In genomic region chr16:28179354-28179753, GRCh38 we compare ENCODE assay signal across 15 cellular contexts. TPM values are rescaled to one million over a fixed set of nuclear protein-coding genes. Genes with fewer than 3 reads are reported as not detected.
DNase-seq lines count a peak whose midpoint lies in the region; ATAC-seq and TF ChIP-seq lines count a peak whose summit lies in the region.
"Had no signal": no experiment of that assay in that cellular context is flagged by ENCODE, and none has a peak within 500 bp of the region (broad histone marks: within the 10 kb centered on the region; RNA-seq: fewer than 3 reads in every experiment).

No MANE protein-coding gene starts in this region.

- intact Hi-C loops in activated CD4-positive, alpha-beta memory T cell treated with anti-CD3 and anti-CD28 coated beads for 36 hours (cut with micrococcal nuclease), result no loop called here

- peak; percentile 28 for DNase-seq in A172 (ENCODE audit: low spot score)
- DNase-seq in GM12865 (ENCODE audit: low read depth), result peak; percentile 38
- no peak for DNase-seq in activated CD4-positive, alpha-beta memory T cell treated with anti-CD3 and anti-CD28 coated beads for 36 hours
- no peak for DNase-seq in immature natural killer cell
- no peak for DNase-seq in COLO668 (lab: John Stamatoyannopoulos, UW; ENCODE audit: unreplicated experiment)
- DNase-seq in NCI-H226, result no peak
- DNase-seq in HuH-7.5 (ENCODE audit: low spot score), result no peak
- DNase-seq: activated effector memory CD4-positive, alpha-beta T cell treated with anti-CD3 and anti-CD28 coated beads, Interleukin-2, amount 50 U/mL, for 16 hours; KBM-7; kidney; NCI-H1436; NCI-H510A had no signal

- H3K27ac Mint-ChIP-seq in activated CD4-positive, alpha-beta memory T cell treated with anti-CD3 and anti-CD28 coated beads for 36 hours, result peak overlapping the region; percentile 55
- H3K27ac Mint-ChIP-seq in immature natural killer cell, result peak overlapping the region in 4 of 6 donors; percentile 50 to 77 (median 58)

- H3K4me1 Mint-ChIP-seq in activated CD4-positive, alpha-beta memory T cell treated with anti-CD3 and anti-CD28 coated beads for 36 hours (ENCODE audit: low read depth), result peaks cover 75% of the 10 kb centered on the region
- peaks cover 54 to 81% of the 10 kb centered on the region in 2 donors for H3K4me1 Mint-ChIP-seq in immature natural killer cell

- POLR2A ChIA-PET in activated CD4-positive, alpha-beta memory T cell treated with anti-CD3 and anti-CD28 coated beads for 36 hours (lab: Charles Lee), result interaction anchor here (1.1 kb wide), 1 partner anchor 15 kb away, joined by 3 read pairs; no protein-coding TSS in a partner anchor

- no peak for ATAC-seq in HG03457 (IDR thresholded peaks at IDR 0.05; ENCODE audit: unreplicated experiment)

- H3K36me3 Mint-ChIP-seq in activated CD4-positive, alpha-beta memory T cell treated with anti-CD3 and anti-CD28 coated beads for 36 hours, result peaks cover 60% of the 10 kb centered on the region
- H3K36me3 Mint-ChIP-seq in immature natural killer cell, result peaks cover 11 to 30% (median 15%) of the 10 kb centered on the region in 3 donors

- CTCF ChIA-PET in activated CD4-positive, alpha-beta memory T cell treated with anti-CD3 and anti-CD28 coated beads for 36 hours (lab: Charles Lee), result interaction anchor here (1.2 to 1.4 kb wide), 2 partner anchors 12 to 23 kb away, joined by 3 to 4 read pairs; no protein-coding TSS in a partner anchor

- no peak overlapping the region for H3K4me3 Mint-ChIP-seq in activated CD4-positive, alpha-beta memory T cell treated with anti-CD3 and anti-CD28 coated beads for 36 hours
- no peak overlapping the region for H3K4me3 Mint-ChIP-seq in immature natural killer cell

- no peaks in the 10 kb centered on the region for H3K9me3 Mint-ChIP-seq in activated CD4-positive, alpha-beta memory T cell treated with anti-CD3 and anti-CD28 coated beads for 36 hours
- no peaks in the 10 kb centered on the region for H3K9me3 Mint-ChIP-seq in immature natural killer cell

- TF ChIP-seq CTCF in GM12865 (IDR thresholded peaks at IDR 0.05; ENCODE audit: insufficient read depth, low read depth, low read length, missing control alignments), result no peak

- H3K4me3 ChIP-seq in GM12865 (ENCODE audit: low read depth, low read length), result no peak overlapping the region
- H3K4me3 ChIP-seq: breast epithelium, thoracic aorta had no signal

- H3K27me3 Mint-ChIP-seq in activated CD4-positive, alpha-beta memory T cell treated with anti-CD3 and anti-CD28 coated beads for 36 hours, result no peaks in the 10 kb centered on the region
- peaks cover 0 to 3% (median 2%) of the 10 kb centered on the region in 3 donors for H3K27me3 Mint-ChIP-seq in immature natural killer cell (ENCODE audit: low read depth in 3 of 3)

RNA-seq across cellular contexts. Expression of gene XPO6, which starts 32.4 kb away (rescaled TPM):
- total RNA-seq in A172 (2014; rRNA removed; shearing (Covaris generic)), result 127 and 151 TPM in 2 replicates
- 100 to 1,000 TPM; 201 to 214 TPM for total RNA-seq in activated CD4-positive, alpha-beta memory T cell treated with anti-CD3 and anti-CD28 coated beads for 36 hours
- polyA plus RNA-seq in immature natural killer cell, result 10 to 100 TPM; 40.7 to 75.5 (median 42.2) TPM

Comparison
In these comparisons a context has a peak if more than half of its experiments do, and no peak if none do; other contexts are left out.
1. DNase-seq: peak in A172 (single experiment) and GM12865 (single experiment); none in activated CD4-positive, alpha-beta memory T cell treated with anti-CD3 and anti-CD28 coated beads for 36 hours (single experiment), immature natural killer cell (0 of 3), COLO668 (single experiment), NCI-H226 (single experiment) and HuH-7.5 (single experiment).